Comparison of ENCODE assay signal across 27 cellular contexts in the genomic region with DNA sequence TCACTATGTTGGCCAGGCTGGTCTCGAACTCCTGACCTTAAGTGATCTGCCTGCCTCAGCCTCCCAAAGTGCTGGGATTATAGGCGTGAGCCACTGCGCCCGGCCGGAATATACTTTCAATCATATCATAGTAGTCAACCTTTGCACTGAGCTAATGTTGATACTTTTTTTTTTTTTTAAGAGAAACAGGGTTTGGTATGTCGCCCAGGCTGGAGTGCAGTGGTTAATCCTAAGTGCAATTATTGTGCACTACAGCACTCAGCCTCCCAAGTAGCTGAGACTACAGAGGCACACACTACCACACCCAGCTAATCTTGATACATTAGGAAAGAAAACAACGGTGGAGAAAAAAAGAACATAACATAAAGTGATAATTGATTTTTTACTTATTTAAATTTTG. TPM values are rescaled to one million over a fixed set of nuclear protein-coding genes. Genes with fewer than 3 reads are reported as not detected.
DNase-seq lines count a peak whose midpoint lies in the region; ATAC-seq and TF ChIP-seq lines count a peak whose summit lies in the region.
"Had no signal": no experiment of that assay in that cellular context is flagged by ENCODE, and none has a peak within 500 bp of the region (broad histone marks: within the 10 kb centered on the region; RNA-seq: fewer than 3 reads in every experiment).

No MANE protein-coding gene starts in this region.

- H3K4me3 Mint-ChIP-seq in osteocyte (ENCODE audit: unreplicated experiment) = no peak overlapping the region
- H3K4me3 Mint-ChIP-seq: naive thymus-derived CD8-positive, alpha-beta T cell had no signal

- H3K36me3 Mint-ChIP-seq in osteocyte (ENCODE audit: unreplicated experiment) = no peaks in the 10 kb centered on the region

- H3K36me3 ChIP-seq in BLaER1 treated with 17β-estradiol and CSF1 and Interleukin-3, amounts not matched to agents 10 nM and 100 nM = peaks cover 7 to 31% (median 14%) of the 10 kb centered on the region in 11 experiments; a peak in 16 of 22 replicates
- H3K36me3 ChIP-seq: thoracic aorta had no signal

- H3K27ac ChIP-seq in BLaER1 treated with 17β-estradiol and CSF1 and Interleukin-3, amounts not matched to agents 10 nM and 100 nM = peak overlapping the region; percentile 4 to 71 (median 65); a peak in 16 of 22 replicates
- H3K27ac ChIP-seq in HL-60 (replicated peaks) (peak overlapping the region; percentile 52), epithelial cell of prostate (peak overlapping the region; percentile 74)
- H3K27ac ChIP-seq: KMS-11, thoracic aorta had no signal

- H3K4me3 ChIP-seq in BLaER1 treated with 17β-estradiol and CSF1 and Interleukin-3, amounts not matched to agents 10 nM and 100 nM = no peak overlapping the region
- H3K4me3 ChIP-seq in HL-60 (replicated peaks; ENCODE audit: insufficient read depth, low read length) (no peak overlapping the region), lower leg skin (ENCODE audit: low read depth, poor library complexity, severe bottlenecking) (no peak overlapping the region)
- H3K4me3 ChIP-seq: thoracic aorta had no signal

- H3K4me1 ChIP-seq in BLaER1 treated with 17β-estradiol and CSF1 and Interleukin-3, amounts not matched to agents 10 nM and 100 nM = peaks cover 35 to 65% (median 43%) of the 10 kb centered on the region in 10 experiments

- no peaks in the 10 kb centered on the region for H3K9me3 Mint-ChIP-seq in osteocyte (ENCODE audit: unreplicated experiment)
- H3K9me3 Mint-ChIP-seq: CD4-positive, CD25-positive, alpha-beta regulatory T cell had no signal

- no peak for DNase-seq in HL-60 (ENCODE audit: low read depth in 1 of 2, low spot score in 1 of 2)
- no peak for DNase-seq in epithelial cell of prostate (ENCODE audit: low read depth, low spot score)
- no peak for DNase-seq in osteocyte (ENCODE audit: extremely low spot score, unreplicated experiment)
- no peak for DNase-seq in lower leg skin (ENCODE audit: low spot score in 2 of 2)
- no peak for DNase-seq in hepatic stellate cell (ENCODE audit: low spot score)
- no peak for DNase-seq in OCI-M2 (lab: John Stamatoyannopoulos, UW; ENCODE audit: unreplicated experiment)
- DNase-seq: activated CD4-positive, alpha-beta T cell treated with anti-CD3 and anti-CD28 coated beads, Interleukin-2, amount 50 U/mL, for 4 hours; activated CD4-positive, CD25-positive, alpha-beta regulatory T cell; activated CD8-positive, alpha-beta memory T cell treated with anti-CD3 and anti-CD28 coated beads, Interleukin-2, amount 50 U/mL, for 4 hours; activated naive CD4-positive, alpha-beta T cell treated with anti-CD3 and anti-CD28 coated beads, Interleukin-2, amount 50 U/mL, for 16 hours; amygdala; CD4-positive, CD25-positive, alpha-beta regulatory T cell; central memory CD4-positive, alpha-beta T cell; head of caudate nucleus; naive thymus-derived CD8-positive, alpha-beta T cell; NCI-H1694; NCI-H69; retina; stimulated activated CD4-positive, alpha-beta T cell treated with anti-CD3 and anti-CD28 coated beads, Interleukin-4, amount 100 ng/mL, for 4 hours; stimulated activated naive CD4-positive, alpha-beta T cell had no signal

- H3K4me2 ChIP-seq in BLaER1 treated with 17β-estradiol and CSF1 and Interleukin-3, amounts not matched to agents 10 nM and 100 nM = peak overlapping the region; percentile 66 to 83 (median 79); a peak in 21 of 22 replicates
- H3K4me2 ChIP-seq: KMS-11 had no signal

- H3K9me3 ChIP-seq in BLaER1 treated with 17β-estradiol and CSF1 and Interleukin-3, amounts not matched to agents 10 nM and 100 nM (replicated peaks in 1 of 11) = peaks cover 0 to 15% (median 10%) of the 10 kb centered on the region in 11 experiments; a peak in 12 of 22 replicates
- H3K9me3 ChIP-seq: thoracic aorta had no signal

- peak overlapping the region in 3 of 11 experiments; percentile 6 to 44 (median 39); a peak in 3 of 22 replicates for H3K9ac ChIP-seq in BLaER1 treated with 17β-estradiol and CSF1 and Interleukin-3, amounts not matched to agents 10 nM and 100 nM
- H3K9ac ChIP-seq: KMS-11 had no signal

- intact Hi-C loops in lower leg skin (cut with DNase I; ENCODE audit: low total_unique reads) = no loop called here

- H4K20me1 ChIP-seq in BLaER1 treated with 17β-estradiol and CSF1 and Interleukin-3, amounts not matched to agents 10 nM and 100 nM = peaks cover 30 to 97% (median 63%) of the 10 kb centered on the region in 11 experiments; a peak in 20 of 22 replicates

- no peaks in the 10 kb centered on the region for H3K27me3 Mint-ChIP-seq in osteocyte (ENCODE audit: unreplicated experiment)
- H3K27me3 Mint-ChIP-seq: CD4-positive, CD25-positive, alpha-beta regulatory T cell; naive thymus-derived CD8-positive, alpha-beta T cell had no signal

- no peak for TF ChIP-seq POLR2A in lower leg skin (IDR thresholded peaks at IDR 0.05)

- no peaks in the 10 kb centered on the region for H3K27me3 ChIP-seq in BLaER1 treated with 17β-estradiol and CSF1 and Interleukin-3, amounts not matched to agents 10 nM and 100 nM
- no peaks in the 10 kb centered on the region for H3K27me3 ChIP-seq in HL-60 (ENCODE audit: insufficient read depth, poor library complexity, severe bottlenecking)

- WGBS in lower leg skin, 2 donors = 83% methylated on average over 7 of the region's 7 CpGs

- TF ChIP-seq CTCF in HL-60 (IDR thresholded peaks at IDR 0.05; ENCODE audit: insufficient read depth, low read length) (no peak), osteocyte (IDR thresholded peaks at IDR 0.05) (no peak), lower leg skin (IDR thresholded peaks at IDR 0.05) (no peak)

- H3K27ac Mint-ChIP-seq in osteocyte (ENCODE audit: unreplicated experiment) = peak overlapping the region; percentile 67
- H3K27ac Mint-ChIP-seq: CD4-positive, CD25-positive, alpha-beta regulatory T cell had no signal

- H3K4me1 Mint-ChIP-seq in osteocyte (ENCODE audit: unreplicated experiment) = peaks cover 42% of the 10 kb centered on the region

- no peak for ATAC-seq in GM19397 (IDR thresholded peaks at IDR 0.05; ENCODE audit: unreplicated experiment)
- ATAC-seq: naive thymus-derived CD8-positive, alpha-beta T cell had no signal

RNA-seq across cellular contexts. Expression of gene BTBD7, which starts 15.6 kb away (rescaled TPM):
- total RNA-seq in osteocyte = 43.4 and 45.9 TPM in 2 replicates
- 100 to 1,000 TPM in 1 of 4 donors, 10 to 100 TPM in 3; 19.7 to 114 (median 25.7) TPM for total RNA-seq in lower leg skin

RNA-seq across cellular contexts. Expression of gene COX8C, which starts 29.8 kb away (rescaled TPM):
- total RNA-seq in osteocyte (not detected in 2 replicates), lower leg skin (not detected)
- total RNA-seq: CD4-positive, CD25-positive, alpha-beta regulatory T cell; dermis microvascular lymphatic vessel endothelial cell; HT-29; naive thymus-derived CD8-positive, alpha-beta T cell; omental fat pad; thoracic aorta had no signal
